In genomic region chr10:132434405-132435005, GRCh38 we compare ENCODE assay signal across 8 cellular contexts. TPM values are rescaled to one million over a fixed set of nuclear protein-coding genes. Genes with fewer than 3 reads are reported as not detected.
DNase-seq lines count a peak whose midpoint lies in the region; ATAC-seq and TF ChIP-seq lines count a peak whose summit lies in the region.

No MANE protein-coding gene starts in this region.

- no peaks in the 10 kb centered on the region for H3K27me3 Mint-ChIP-seq in activated T-cell treated with anti-CD3 and anti-CD28 coated beads, Interleukin-2, amount 50 U/mL, for 72 hours (ENCODE audit: low read depth)

- TF ChIP-seq CTCF in GM10266 (IDR thresholded peaks at IDR 0.05; ENCODE audit: control insufficient read depth, insufficient read depth, low read depth, missing control alignments) = no peak

- no peak overlapping the region for H3K4ac ChIP-seq in neuronal stem cell (ENCODE audit: low read length)

- WGBS in neuronal stem cell (ENCODE audit: extremely low coverage in 2 of 2, insufficient read length in 2 of 2, insufficient replicate concordance in 1 of 2), 2 donors = no CpG with 5 or more reads among the region's 12 CpGs

- H2BK5ac ChIP-seq in neuronal stem cell (ENCODE audit: low read length) = no peak overlapping the region

- H3K9ac ChIP-seq in neuronal stem cell (ENCODE audit: low read depth, low read length, poor library complexity) = no peak overlapping the region

- no peak overlapping the region for H2BK12ac ChIP-seq in neuronal stem cell (ENCODE audit: low read length)

- H3K36me3 ChIP-seq in neuronal stem cell (replicated peaks in 1 of 2; ENCODE audit: control insufficient read depth in 2 of 2, insufficient read depth in 2 of 2, low read length in 2 of 2) (no peaks in the 10 kb centered on the region), H7 (replicated peaks; ENCODE audit: control insufficient read depth, insufficient read depth, low read length) (no peaks in the 10 kb centered on the region)

- no peak overlapping the region for H4K8ac ChIP-seq in neuronal stem cell (ENCODE audit: low read depth, low read length)

- peak overlapping the region; percentile 40 to 48 for H3K4me3 Mint-ChIP-seq in activated T-cell treated with anti-CD3 and anti-CD28 coated beads, Interleukin-2, amount 50 U/mL, for 72 hours

- peaks cover 0 to under 1% of the 10 kb centered on the region in 2 donors for H3K9me3 ChIP-seq in neuronal stem cell (replicated peaks in 1 of 2; ENCODE audit: control insufficient read depth in 2 of 2, insufficient read depth in 1 of 2, low read depth in 1 of 2, low read length in 2 of 2)

- peak overlapping the region; percentile 11 for H2AFZ ChIP-seq in neuronal stem cell (ENCODE audit: low read length)

- no peak overlapping the region for H3K23ac ChIP-seq in neuronal stem cell (ENCODE audit: low read depth, low read length, poor library complexity)

- no peaks in the 10 kb centered on the region for H3K27me3 ChIP-seq in neuronal stem cell (ENCODE audit: control insufficient read depth in 3 of 3, insufficient read depth in 3 of 3, low read depth in 1 of 3, low read length in 3 of 3)
- H3K27me3 ChIP-seq in H7 (ENCODE audit: control insufficient read depth, insufficient read depth, low read length) = no peaks in the 10 kb centered on the region

- no peak overlapping the region for H3K4me3 ChIP-seq in neuronal stem cell (ENCODE audit: low read length in 2 of 2)
- H3K4me3 ChIP-seq in H7 (ENCODE audit: insufficient read depth, low read depth, low read length) = no peak overlapping the region

- H2BK120ac ChIP-seq in neuronal stem cell (ENCODE audit: low read depth, low read length) = no peak overlapping the region

- H3K4me1 ChIP-seq in neuronal stem cell (ENCODE audit: control insufficient read depth in 2 of 2, insufficient read depth in 1 of 2, low read depth in 1 of 2, low read length in 2 of 2) = peaks cover 0 to 7% of the 10 kb centered on the region in 2 donors

- peak; percentile 67 to 79 for ATAC-seq in activated T-cell treated with anti-CD3 and anti-CD28 coated beads, Interleukin-2, amount 50 U/mL, for 72 hours (replicated peaks in 1 of 2)
- ATAC-seq in HG03354 (IDR thresholded peaks at IDR 0.05; ENCODE audit: poor library complexity, severe bottlenecking, unreplicated experiment) = no peak

- H2BK15ac ChIP-seq in neuronal stem cell (ENCODE audit: low read length) = no peak overlapping the region

- peaks cover 5% of the 10 kb centered on the region for H3K4me1 Mint-ChIP-seq in activated T-cell treated with anti-CD3 and anti-CD28 coated beads, Interleukin-2, amount 50 U/mL, for 72 hours (ENCODE audit: low read depth)

- no peak overlapping the region for H3K18ac ChIP-seq in neuronal stem cell (ENCODE audit: low read length)

- H3K36me3 Mint-ChIP-seq in activated T-cell treated with anti-CD3 and anti-CD28 coated beads, Interleukin-2, amount 50 U/mL, for 72 hours (ENCODE audit: insufficient read depth in 2 of 2) = no peaks in the 10 kb centered on the region

- H3K14ac ChIP-seq in neuronal stem cell (ENCODE audit: low read length) = no peak overlapping the region

- no peak overlapping the region for H3K27ac Mint-ChIP-seq in activated T-cell treated with anti-CD3 and anti-CD28 coated beads, Interleukin-2, amount 50 U/mL, for 72 hours

- no peak overlapping the region for H3K27ac ChIP-seq in neuronal stem cell (replicated peaks; ENCODE audit: low read length)

- no peak overlapping the region for H4K91ac ChIP-seq in neuronal stem cell (ENCODE audit: low read depth, low read length, poor library complexity)

- H3K9me3 Mint-ChIP-seq in activated T-cell treated with anti-CD3 and anti-CD28 coated beads, Interleukin-2, amount 50 U/mL, for 72 hours = no peaks in the 10 kb centered on the region

- peaks cover 4% of the 10 kb centered on the region for H3K79me1 ChIP-seq in neuronal stem cell (ENCODE audit: low read depth, low read length)

- no peak overlapping the region for H3K4me2 ChIP-seq in neuronal stem cell (ENCODE audit: insufficient read depth, low read length, poor library complexity, severe bottlenecking)

- no peak overlapping the region for H2AK5ac ChIP-seq in neuronal stem cell (ENCODE audit: low read depth, low read length)

- DNase-seq in GM10266 (ENCODE audit: extremely low spot score) = peak; percentile 43
- DNase-seq in NAMALWA (ENCODE audit: low spot score) = peak; percentile 55
- peak; percentile 64 to 71 for DNase-seq in activated T-cell treated with anti-CD3 and anti-CD28 coated beads, Interleukin-2, amount 50 U/mL, for 72 hours
- no peak for DNase-seq in neuronal stem cell (ENCODE audit: low spot score)
- DNase-seq in H7 = no peak
- DNase-seq in kidney glomerular epithelial cell (lab: John Stamatoyannopoulos, UW) = no peak
- no peak for DNase-seq in middle frontal gyrus (ENCODE audit: extremely low spot score, low spot score)

RNA-seq across cellular contexts. Expression of gene PWWP2B, which starts 37.5 kb away (rescaled TPM):
- 1 to 10 TPM; 3.1 to 5.2 TPM for total RNA-seq in activated T-cell treated with anti-CD3 and anti-CD28 coated beads, Interleukin-2, amount 50 U/mL, for 72 hours
- polyA plus RNA-seq in neuronal stem cell (2013, experiment 1 of 2) = 2.1 TPM
- polyA plus RNA-seq in neuronal stem cell (2013, experiment 2 of 2) = 2.0 TPM
- total RNA-seq in H7 (2014; rRNA removed; shearing (Covaris generic)) = 14.3 and 15.3 TPM in 2 replicates

Comparison
In these comparisons a context has a peak if more than half of its experiments do, and no peak if none do; other contexts are left out.
1. DNase-seq: peak in GM10266 (single experiment), NAMALWA (single experiment) and activated T-cell treated with anti-CD3 and anti-CD28 coated beads, Interleukin-2, amount 50 U/mL, for 72 hours (2 of 2); none in neuronal stem cell (single experiment), H7 (single experiment), kidney glomerular epithelial cell (single experiment) and middle frontal gyrus (single experiment).